8 cellular contexts compared by ENCODE assay signal in the genomic region with DNA sequence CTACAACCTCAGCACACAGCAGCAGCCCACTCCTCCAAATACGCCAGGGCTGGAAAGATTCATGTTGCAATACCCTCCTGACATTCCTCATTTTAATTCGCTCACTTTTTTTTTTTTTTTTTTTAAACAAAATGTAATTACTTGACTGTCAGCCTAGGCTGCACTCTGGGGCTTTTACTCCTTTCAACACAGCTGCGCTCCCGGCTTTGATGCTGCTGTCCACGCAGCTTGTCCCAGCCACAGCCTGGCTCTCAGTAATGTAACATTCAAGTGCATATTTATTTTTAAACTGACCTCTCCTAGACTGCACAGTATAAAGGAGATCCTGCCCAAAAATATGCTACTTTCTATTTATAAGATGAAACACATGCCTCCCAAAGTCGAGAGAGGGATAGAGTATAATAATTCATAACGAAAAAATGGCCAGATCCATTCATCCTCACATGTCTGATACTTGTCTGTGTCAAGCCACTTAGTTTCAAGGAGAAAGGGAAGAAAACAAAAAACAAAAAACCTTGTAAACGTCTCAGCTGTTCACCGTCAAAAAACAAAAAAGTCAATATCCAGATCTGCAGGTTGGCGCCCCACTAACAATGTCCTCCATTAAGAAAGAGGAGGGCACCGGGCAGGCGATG. TPM values are rescaled to one million over a fixed set of nuclear protein-coding genes. Genes with fewer than 3 reads are reported as not detected.
DNase-seq lines count a peak whose midpoint lies in the region; ATAC-seq and TF ChIP-seq lines count a peak whose summit lies in the region.

No MANE protein-coding gene starts in this region.

- intact Hi-C loops in HCT116 (cut with micrococcal nuclease) (loop anchor here (5.0 kb wide), 3 partner anchors 137 to 162 kb away; no protein-coding TSS in a partner anchor), right cardiac atrium (cut with DNase I) (loop anchor here in 2 of 4 donors (10.0 kb wide), 2 partner anchors 154 to 204 kb away; no protein-coding TSS in a partner anchor)
- intact Hi-C loops in activated CD8-positive, alpha-beta T cell treated with anti-CD3 and anti-CD28 coated beads for 36 hours (cut with micrococcal nuclease): no loop called here

- no peaks in the 10 kb centered on the region; a peak in 2 of 4 replicates for H3K36me3 ChIP-seq in HCT116 (ENCODE audit: control insufficient read depth in 1 of 2, insufficient read depth in 2 of 2, low read length in 2 of 2)

- H3K9ac ChIP-seq in HCT116 (ENCODE audit: low read length): peak overlapping the region; percentile 83

- TF ChIP-seq RAD21 in HCT116 (IDR thresholded peaks at IDR 0.05; ENCODE audit: low read depth): no peak

- H3K27ac ChIP-seq in HCT116 (ENCODE audit: low read depth, low read length) (peak overlapping the region; percentile 93), right cardiac atrium (ENCODE audit: low read length) (peak overlapping the region; percentile 75), skin epidermis (peak overlapping the region in 18 of 21 experiments; percentile 76 to 97 (median 88)), caudate nucleus (ENCODE audit: low read depth, low read length) (no peak overlapping the region)

- H3K4me1 ChIP-seq in HCT116 (ENCODE audit: control insufficient read depth in 1 of 2, insufficient read depth in 2 of 2, low read length in 2 of 2) (peaks cover 7 to 22% of the 10 kb centered on the region in 2 experiments; a peak in 3 of 4 replicates), right cardiac atrium (ENCODE audit: control insufficient read depth, insufficient read depth, low read length) (peaks cover 10% of the 10 kb centered on the region)

- peak overlapping the region; percentile 93 for H3K27ac Mint-ChIP-seq in activated CD8-positive, alpha-beta T cell treated with anti-CD3 and anti-CD28 coated beads for 36 hours

- H3K27me3 Mint-ChIP-seq in activated CD8-positive, alpha-beta T cell treated with anti-CD3 and anti-CD28 coated beads for 36 hours: no peaks in the 10 kb centered on the region

- H3K4me3 Mint-ChIP-seq in activated CD8-positive, alpha-beta T cell treated with anti-CD3 and anti-CD28 coated beads for 36 hours: peak overlapping the region; percentile 84

- no peak for TF ChIP-seq POLR2A in HCT116 (IDR thresholded peaks at IDR 0.05; ENCODE audit: borderline replicate concordance, extremely low read depth, insufficient read depth, insufficient read length)

- CTCF ChIA-PET in HCT116 (lab: Charles Lee): no interaction called here
- CTCF ChIA-PET in activated CD8-positive, alpha-beta T cell treated with anti-CD3 and anti-CD28 coated beads for 36 hours (lab: Charles Lee): interaction anchor here (1.0 to 2.7 kb wide), 9 partner anchors 16 to 274 kb away, joined by 3 to 12 read pairs (median 4); no protein-coding TSS in a partner anchor

- no peaks in the 10 kb centered on the region for H4K20me1 ChIP-seq in HCT116 (ENCODE audit: insufficient read depth)

- peaks cover 16% of the 10 kb centered on the region for H3K36me3 Mint-ChIP-seq in activated CD8-positive, alpha-beta T cell treated with anti-CD3 and anti-CD28 coated beads for 36 hours (ENCODE audit: low read depth)

- RAD21 ChIA-PET in HCT116 (lab: Charles Lee; ENCODE audit: low non-redundant PET in 1 of 2, low total read pairs in 2 of 2, uncharacterized antibody in 2 of 2, unreplicated experiment in 2 of 2): no interaction called here

- H3K9me3 Mint-ChIP-seq in activated CD8-positive, alpha-beta T cell treated with anti-CD3 and anti-CD28 coated beads for 36 hours: no peaks in the 10 kb centered on the region

- no peaks in the 10 kb centered on the region for H3K9me3 ChIP-seq in HCT116 (ENCODE audit: control insufficient read depth in 1 of 2, insufficient read depth in 1 of 2, low read depth in 1 of 2, low read length in 2 of 2)
- no peaks in the 10 kb centered on the region for H3K9me3 ChIP-seq in right cardiac atrium (ENCODE audit: control insufficient read depth, low read length)

- H3K79me2 ChIP-seq in HCT116 (ENCODE audit: insufficient read depth, low read length): peaks cover 58% of the 10 kb centered on the region

- no peaks in the 10 kb centered on the region for H3K9me2 ChIP-seq in HCT116 (ENCODE audit: insufficient read depth)

- H3K27me3 ChIP-seq in HCT116 (ENCODE audit: insufficient read depth, low read length) (no peaks in the 10 kb centered on the region), right cardiac atrium (ENCODE audit: control insufficient read depth, insufficient read depth) (no peaks in the 10 kb centered on the region)

- no peak for TF ChIP-seq CTCF in HCT116 (IDR thresholded peaks at IDR 0.05 in 2 of 3, conservative IDR thresholded peaks at IDR 0.05 in 1 of 3; ENCODE audit: borderline replicate concordance in 1 of 3, insufficient read depth in 1 of 3, low read depth in 2 of 3, low read length in 2 of 3)
- no peak for TF ChIP-seq CTCF in activated CD8-positive, alpha-beta T cell treated with anti-CD3 and anti-CD28 coated beads for 36 hours (IDR thresholded peaks at IDR 0.05)

- peak overlapping the region; percentile 93 for H3K4me2 ChIP-seq in HCT116 (ENCODE audit: low read length)

- H2AFZ ChIP-seq in HCT116 (ENCODE audit: low read depth, low read length, poor library complexity, severe bottlenecking): no peak overlapping the region

- DNase-seq in HCT116 (ENCODE audit: low read depth, low spot score) (no peak), right cardiac atrium (peak in 2 of 3 donors; percentile 60 to 65), inferior parietal cortex (ENCODE audit: extremely low spot score) (no peak), caudate nucleus (lab: John Stamatoyannopoulos, UW) (no peak), NCI-H1930 (lab: John Stamatoyannopoulos, UW) (no peak)
- DNase-seq in activated CD8-positive, alpha-beta T cell treated with anti-CD3 and anti-CD28 coated beads for 36 hours: peak; percentile 20
- DNase-seq in stimulated activated CD4-positive, alpha-beta T cell treated with anti-CD3 and anti-CD28 coated beads, Interleukin-1b, Interleukin-23, amount 100 ng/mL, for 48 hours: no peak

- POLR2A ChIA-PET in HCT116 (lab: Charles Lee): no interaction called here
- POLR2A ChIA-PET in activated CD8-positive, alpha-beta T cell treated with anti-CD3 and anti-CD28 coated beads for 36 hours (lab: Charles Lee): interaction anchor here (1.0 to 2.0 kb wide), 7 partner anchors 12 to 141 kb away, joined by 3 to 9 read pairs (median 3); no protein-coding TSS in a partner anchor

- peaks cover 49% of the 10 kb centered on the region for H3K4me1 Mint-ChIP-seq in activated CD8-positive, alpha-beta T cell treated with anti-CD3 and anti-CD28 coated beads for 36 hours (ENCODE audit: low read depth)

- no peak for ATAC-seq in HCT116
- ATAC-seq in activated CD8-positive, alpha-beta T cell treated with anti-CD3 and anti-CD28 coated beads for 36 hours: no peak
- ATAC-seq in right cardiac atrium: peak in 1 of 2 donors; percentile 60

- BruUV-seq in HCT116 (replicated peaks; lab: Mats Ljungman, UMichigan): no TSS peak

- H3K4me3 ChIP-seq in HCT116 (replicated peaks in 1 of 2; ENCODE audit: low read depth in 1 of 2, low read length in 2 of 2) (peak overlapping the region; percentile 75 to 91), right cardiac atrium (ENCODE audit: low read length) (peak overlapping the region; percentile 61), skin epidermis (peak overlapping the region; percentile 59 to 96 (median 87))

- 8% methylated on average over 12 of the region's 12 CpGs for WGBS in right cardiac atrium

TF ChIP-seq in HCT116, 20 proteins besides CTCF, POLR2A, EP300 and RAD21:
- TF ChIP-seq, protein P1, sequence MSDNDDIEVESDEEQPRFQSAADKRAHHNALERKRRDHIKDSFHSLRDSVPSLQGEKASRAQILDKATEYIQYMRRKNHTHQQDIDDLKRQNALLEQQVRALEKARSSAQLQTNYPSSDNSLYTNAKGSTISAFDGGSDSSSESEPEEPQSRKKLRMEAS (IDR thresholded peaks at IDR 0.05): 0 out of 2 replicates have a peak, but pooled peaks have one; percentile 42
- no peak for TF ChIP-seq ZFX (IDR thresholded peaks at IDR 0.05)

RNA-seq across cellular contexts. Expression of a gene that starts 0.9 kb away (rescaled TPM):
- total RNA-seq in HCT116 (2021; ENCODE audit: unreplicated experiment) (38.2 TPM), right cardiac atrium (10 to 100 TPM; 65.0 to 98.4 (median 78.6) TPM)
- polyA plus RNA-seq in HCT116 (2012): 16.6 and 25.8 TPM in 2 replicates
- total RNA-seq in activated CD8-positive, alpha-beta T cell treated with anti-CD3 and anti-CD28 coated beads for 36 hours: 10 to 100 TPM; 18.8 to 22.6 TPM
- 37.3 TPM for polyA plus RNA-seq in right cardiac atrium

Comparison
In these comparisons a context has a peak if more than half of its experiments do, and no peak if none do; other contexts are left out.
1. DNase-seq: peak in activated CD8-positive, alpha-beta T cell treated with anti-CD3 and anti-CD28 coated beads for 36 hours (single experiment) and right cardiac atrium (2 of 3); none in HCT116 (single experiment), inferior parietal cortex (single experiment), caudate nucleus (0 of 61), NCI-H1930 (0 of 2) and stimulated activated CD4-positive, alpha-beta T cell treated with anti-CD3 and anti-CD28 coated beads, Interleukin-1b, Interleukin-23, amount 100 ng/mL, for 48 hours (single experiment).
2. Peak in every context shown above with its lines, with median percentiles within 50 percentile points of each other: H3K4me3 ChIP-seq.